ENCODE assay signal across 8 cellular contexts in genomic region chr12:28191690-28192089, GRCh38. TPM values are rescaled to one million over a fixed set of nuclear protein-coding genes. Genes with fewer than 3 reads are reported as not detected.
DNase-seq lines count a peak whose midpoint lies in the region; ATAC-seq, FAIRE-seq and TF ChIP-seq lines count a peak whose summit lies in the region.

No MANE protein-coding gene starts in this region.

- H3K4me1 Mint-ChIP-seq in MCF 10A (ENCODE audit: insufficient read depth, unreplicated experiment), result peaks cover 15% of the 10 kb centered on the region

- peak overlapping the region; percentile 86 for H3K4me2 ChIP-seq in DOHH2 (ENCODE audit: low read length)

- FAIRE-seq in urothelium cell line (lab: Jason Lieb, UNC), result no peak

- H3K79me2 ChIP-seq in DOHH2 (ENCODE audit: control insufficient read depth, low read length), result peaks cover 63% of the 10 kb centered on the region

- no TSS peak for BruUV-seq in MCF 10A (replicated peaks; lab: Mats Ljungman, UMichigan)

- ATAC-seq in lung (ENCODE audit: insufficient read depth, low FRiP score) (no peak), GM18909 (IDR thresholded peaks at IDR 0.05; ENCODE audit: poor library complexity, unreplicated experiment) (no peak), HG02642 (IDR thresholded peaks at IDR 0.05; ENCODE audit: poor library complexity, unreplicated experiment) (no peak)

- peak overlapping the region; percentile 98 for H3K27ac Mint-ChIP-seq in MCF 10A (ENCODE audit: low read depth, unreplicated experiment)

- no peaks in the 10 kb centered on the region for H3F3A ChIP-seq in DOHH2 (ENCODE audit: control insufficient read depth, insufficient read depth)

- POLR2A ChIA-PET in MCF 10A (lab: Yijun Ruan, JAX), result interaction anchor here (0.6 to 3.7 kb wide), 20 partner anchors 12 to 772 kb away, joined by 3 to 53 read pairs (median 4); no protein-coding TSS in a partner anchor

- H4K20me1 ChIP-seq in DOHH2 (ENCODE audit: control insufficient read depth, insufficient read depth, low read depth, low read length), result no peaks in the 10 kb centered on the region

- peak overlapping the region; percentile 94 for H3K4me3 Mint-ChIP-seq in MCF 10A (ENCODE audit: unreplicated experiment)

- H3K9me3 Mint-ChIP-seq in MCF 10A (ENCODE audit: unreplicated experiment), result no peaks in the 10 kb centered on the region

- DNase-seq in NB4 (ENCODE audit: low read depth) (peak; percentile 27), MCF 10A (ENCODE audit: unreplicated experiment) (peak; percentile 15), lung (ENCODE audit: low spot score) (no peak), urothelium cell line (ENCODE audit: low spot score) (peak; percentile 6), mucosa of gallbladder (ENCODE audit: low spot score) (no peak)

- no peaks in the 10 kb centered on the region for H3K9me2 ChIP-seq in DOHH2 (replicated peaks; ENCODE audit: control insufficient read depth, low read length)

- H3K9me3 ChIP-seq in DOHH2 (ENCODE audit: control insufficient read depth, insufficient read depth, low read length) (no peaks in the 10 kb centered on the region), lung (ENCODE audit: control insufficient read depth in 2 of 2, insufficient read depth in 1 of 2, low read length in 1 of 2) (no peaks in the 10 kb centered on the region)

- 71 to 79% methylated on average over 3 of the region's 3 CpGs for WGBS in lung, 2 donors

- H3K27me3 Mint-ChIP-seq in MCF 10A (ENCODE audit: insufficient read depth, unreplicated experiment), result no peaks in the 10 kb centered on the region

- peak overlapping the region; percentile 83 for H3K4me3 ChIP-seq in DOHH2 (ENCODE audit: low read length)
- H3K4me3 ChIP-seq in NB4 (ENCODE audit: low read depth, low read length), result peak overlapping the region; percentile 89
- no peak overlapping the region for H3K4me3 ChIP-seq in lung

- H3K27ac ChIP-seq in DOHH2 (ENCODE audit: low read depth, low read length) (no peak overlapping the region), lung (ENCODE audit: low read depth in 1 of 2, low read length in 1 of 2) (peak overlapping the region; percentile 97 to 98)

- H3K27me3 ChIP-seq in DOHH2 (ENCODE audit: control insufficient read depth, low read length) (no peaks in the 10 kb centered on the region), lung (ENCODE audit: control insufficient read depth, insufficient read depth) (no peaks in the 10 kb centered on the region)

- CTCF ChIA-PET in MCF 10A (lab: Yijun Ruan, JAX), result interaction anchor here (0.7 to 1.3 kb wide), 5 partner anchors 19 to 681 kb away, joined by 3 to 6 read pairs (median 3); no protein-coding TSS in a partner anchor

- H3K36me3 Mint-ChIP-seq in MCF 10A (ENCODE audit: insufficient read depth, unreplicated experiment), result no peaks in the 10 kb centered on the region

- TF ChIP-seq CTCF in DOHH2 (IDR thresholded peaks at IDR 0.05; ENCODE audit: low read depth, low read length, poor library complexity, severe bottlenecking) (no peak), NB4 (IDR thresholded peaks at IDR 0.05; ENCODE audit: low read depth, low read length) (no peak), MCF 10A (IDR thresholded peaks at IDR 0.05; ENCODE audit: unreplicated experiment) (no peak), lung (IDR thresholded peaks at IDR 0.05; ENCODE audit: control extremely low read depth, extremely low read depth) (no peak)

- intact Hi-C loops in MCF 10A (cut with micrococcal nuclease), result loop anchor here (1.0 to 5.0 kb wide), 2 partner anchors 346 to 681 kb away; no protein-coding TSS in a partner anchor

- H3K4me1 ChIP-seq in DOHH2 (ENCODE audit: control insufficient read depth, low read length) (peaks cover 22% of the 10 kb centered on the region), lung (ENCODE audit: control insufficient read depth in 2 of 2, insufficient read depth in 2 of 2, low read length in 2 of 2) (peaks cover 4 to 5% of the 10 kb centered on the region in 2 donors)

- no peak for TF ChIP-seq POLR2A in NB4 (IDR thresholded peaks at IDR 0.05; ENCODE audit: extremely low read depth, insufficient read length)

- H3K36me3 ChIP-seq in DOHH2 (ENCODE audit: control insufficient read depth, low read length) (peaks cover 6% of the 10 kb centered on the region), lung (ENCODE audit: control insufficient read depth in 2 of 2, insufficient read depth in 2 of 2, low read length in 2 of 2) (no peaks in the 10 kb centered on the region)

RNA-seq across cellular contexts. Expression of gene CCDC91, which starts 1.4 kb away (rescaled TPM):
- total RNA-seq in MCF 10A (2022) (35.9 and 38.6 TPM in 2 replicates), lung (10 to 100 TPM; 27.2 to 41.3 TPM), mucosa of gallbladder (27.5 TPM)
- 10 to 100 TPM; 13.4 to 19.3 TPM for polyA plus RNA-seq in lung

Comparison
In these comparisons a context has a peak if more than half of its experiments do, and no peak if none do; other contexts are left out.
1. DNase-seq: peak in NB4 (single experiment), MCF 10A (single experiment) and urothelium cell line (single experiment); none in lung (single experiment) and mucosa of gallbladder (single experiment).